In genomic region chr6:32105433-32105832, GRCh38 we compare ENCODE assay signal across 1 cellular context.
A peak's percentile ranks its signal among the peaks of the same experiment; 100 is the strongest.
TF ChIP-seq lines count a peak whose summit lies in the region.

No MANE protein-coding gene starts in this region.

TF ChIP-seq in SK-N-SH, 30 proteins besides CTCF, POLR2A, EP300 and RAD21:
- TF ChIP-seq SIN3A (IDR thresholded peaks at IDR 0.05; ENCODE audit: borderline replicate concordance, low read depth, low read length), result peak; percentile 63; the same call in 1 of the 2 replicates
- TF ChIP-seq, protein P1, sequence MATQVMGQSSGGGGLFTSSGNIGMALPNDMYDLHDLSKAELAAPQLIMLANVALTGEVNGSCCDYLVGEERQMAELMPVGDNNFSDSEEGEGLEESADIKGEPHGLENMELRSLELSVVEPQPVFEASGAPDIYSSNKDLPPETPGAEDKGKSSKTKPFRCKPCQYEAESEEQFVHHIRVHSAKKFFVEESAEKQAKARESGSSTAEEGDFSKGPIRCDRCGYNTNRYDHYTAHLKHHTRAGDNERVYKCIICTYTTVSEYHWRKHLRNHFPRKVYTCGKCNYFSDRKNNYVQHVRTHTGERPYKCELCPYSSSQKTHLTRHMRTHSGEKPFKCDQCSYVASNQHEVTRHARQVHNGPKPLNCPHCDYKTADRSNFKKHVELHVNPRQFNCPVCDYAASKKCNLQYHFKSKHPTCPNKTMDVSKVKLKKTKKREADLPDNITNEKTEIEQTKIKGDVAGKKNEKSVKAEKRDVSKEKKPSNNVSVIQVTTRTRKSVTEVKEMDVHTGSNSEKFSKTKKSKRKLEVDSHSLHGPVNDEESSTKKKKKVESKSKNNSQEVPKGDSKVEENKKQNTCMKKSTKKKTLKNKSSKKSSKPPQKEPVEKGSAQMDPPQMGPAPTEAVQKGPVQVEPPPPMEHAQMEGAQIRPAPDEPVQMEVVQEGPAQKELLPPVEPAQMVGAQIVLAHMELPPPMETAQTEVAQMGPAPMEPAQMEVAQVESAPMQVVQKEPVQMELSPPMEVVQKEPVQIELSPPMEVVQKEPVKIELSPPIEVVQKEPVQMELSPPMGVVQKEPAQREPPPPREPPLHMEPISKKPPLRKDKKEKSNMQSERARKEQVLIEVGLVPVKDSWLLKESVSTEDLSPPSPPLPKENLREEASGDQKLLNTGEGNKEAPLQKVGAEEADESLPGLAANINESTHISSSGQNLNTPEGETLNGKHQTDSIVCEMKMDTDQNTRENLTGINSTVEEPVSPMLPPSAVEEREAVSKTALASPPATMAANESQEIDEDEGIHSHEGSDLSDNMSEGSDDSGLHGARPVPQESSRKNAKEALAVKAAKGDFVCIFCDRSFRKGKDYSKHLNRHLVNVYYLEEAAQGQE (IDR thresholded peaks at IDR 0.05; ENCODE audit: low read depth, low read length), result peak; percentile 100
- no peak for TF ChIP-seq SMC3 (IDR thresholded peaks at IDR 0.05; ENCODE audit: low read depth, low read length)
- TF ChIP-seq TEAD4 (IDR thresholded peaks at IDR 0.05; ENCODE audit: borderline replicate concordance, insufficient read depth), result no peak
- no peak for TF ChIP-seq NFIC (IDR thresholded peaks at IDR 0.05; ENCODE audit: borderline replicate concordance)
TF ChIP-seq in SK-N-SH: peak in this region for 2.
